ENCODE assay signal across 20 cellular contexts in genomic region chr18:44409071-44409470, GRCh38.
DNase-seq lines count a peak whose midpoint lies in the region; ATAC-seq and TF ChIP-seq lines count a peak whose summit lies in the region.
"Had no signal": no experiment of that assay in that cellular context is flagged by ENCODE, and none has a peak within 500 bp of the region (broad histone marks: within the 10 kb centered on the region; RNA-seq: fewer than 3 reads in every experiment).

No MANE protein-coding gene starts in this region.

- no peak overlapping the region for H2BK12ac ChIP-seq in trophoblast cell (ENCODE audit: low read length)

- no peak overlapping the region for H3K4me3 ChIP-seq in MM.1S (ENCODE audit: low read length)
- no peak overlapping the region for H3K4me3 ChIP-seq in RWPE2 (ENCODE audit: severe bottlenecking)
- H3K4me3 ChIP-seq in trophoblast cell (ENCODE audit: low read depth, low read length): no peak overlapping the region
- no peak overlapping the region for H3K4me3 ChIP-seq in testis
- H3K4me3 ChIP-seq: BLaER1, GM12878 had no signal

- H2AK5ac ChIP-seq in trophoblast cell (ENCODE audit: low read length): no peak overlapping the region

- H3K36me3 ChIP-seq in MM.1S (replicated peaks; ENCODE audit: insufficient read depth, low read length) (no peaks in the 10 kb centered on the region), RWPE2 (ENCODE audit: low read depth) (no peaks in the 10 kb centered on the region), trophoblast cell (ENCODE audit: control insufficient read depth in 1 of 2, insufficient read depth in 2 of 2, low read length in 2 of 2) (no peaks in the 10 kb centered on the region), testis (ENCODE audit: low read depth, missing control alignments) (no peaks in the 10 kb centered on the region)
- H3K36me3 ChIP-seq: BLaER1 had no signal

- intact Hi-C loops in testis (cut with DNase I; ENCODE audit: low total_unique reads): no loop called here
- intact Hi-C loops in natural killer cell (cut with micrococcal nuclease): no loop called here

- no peak overlapping the region for H3K14ac ChIP-seq in trophoblast cell (ENCODE audit: low read length)

- no peak overlapping the region for H3K23ac ChIP-seq in trophoblast cell (ENCODE audit: low read length)

- H3K9ac ChIP-seq in MM.1S (ENCODE audit: low read length) (no peak overlapping the region), trophoblast cell (ENCODE audit: low read length) (no peak overlapping the region)
- H3K9ac ChIP-seq: BLaER1 had no signal

- H3K18ac ChIP-seq in trophoblast cell (ENCODE audit: low read length): no peak overlapping the region

- peak overlapping the region; percentile 17; the same call in 1 of the 2 replicates for H3K4me2 ChIP-seq in MM.1S (ENCODE audit: low read depth, low read length)
- H3K4me2 ChIP-seq in trophoblast cell (ENCODE audit: low read length): no peak overlapping the region
- H3K4me2 ChIP-seq: BLaER1 had no signal

- H4K12ac ChIP-seq in trophoblast cell (ENCODE audit: low read depth, low read length): no peak overlapping the region

- no peaks in the 10 kb centered on the region for H3K4me1 ChIP-seq in MM.1S (ENCODE audit: low read length)
- peaks cover 11% of the 10 kb centered on the region for H3K4me1 ChIP-seq in RWPE2 (ENCODE audit: insufficient read depth, poor library complexity, severe bottlenecking)
- H3K4me1 ChIP-seq in foreskin keratinocyte: peaks cover 8% of the 10 kb centered on the region
- H3K4me1 ChIP-seq in trophoblast cell (ENCODE audit: control insufficient read depth in 1 of 2, insufficient read depth in 2 of 2, low read length in 2 of 2): peaks cover 4% of the 10 kb centered on the region in 2 experiments
- no peaks in the 10 kb centered on the region for H3K4me1 ChIP-seq in testis
- H3K4me1 ChIP-seq: BLaER1 had no signal

- no peaks in the 10 kb centered on the region for H3F3A ChIP-seq in MM.1S (ENCODE audit: insufficient read depth, low read length)

- no peak overlapping the region for H4K91ac ChIP-seq in trophoblast cell (ENCODE audit: low read depth, low read length)

- no peaks in the 10 kb centered on the region for H3K79me1 ChIP-seq in trophoblast cell (ENCODE audit: low read length)

- no peaks in the 10 kb centered on the region for H3K36me3 Mint-ChIP-seq in natural killer cell
- H3K36me3 Mint-ChIP-seq: CD8-positive, alpha-beta memory T cell had no signal

- H3K79me2 ChIP-seq in MM.1S (ENCODE audit: low read length) (no peaks in the 10 kb centered on the region), trophoblast cell (ENCODE audit: control insufficient read depth, insufficient read depth, low read length, poor library complexity) (no peaks in the 10 kb centered on the region)

- TF ChIP-seq CTCF in MM.1S (IDR thresholded peaks at IDR 0.05; ENCODE audit: low read length) (no peak), RWPE2 (IDR thresholded peaks at IDR 0.05; ENCODE audit: poor library complexity, severe bottlenecking) (no peak), foreskin keratinocyte (conservative IDR thresholded peaks at IDR 0.05) (no peak), testis (IDR thresholded peaks at IDR 0.05) (no peak), natural killer cell (IDR thresholded peaks at IDR 0.05) (no peak)

- H3K27ac Mint-ChIP-seq in natural killer cell: no peak overlapping the region
- H3K27ac Mint-ChIP-seq: CD8-positive, alpha-beta memory T cell had no signal

- H3K27ac ChIP-seq in MM.1S (ENCODE audit: low read length) (no peak overlapping the region), RWPE2 (ENCODE audit: poor library complexity, severe bottlenecking) (peak overlapping the region; percentile 22), foreskin keratinocyte (no peak overlapping the region), trophoblast cell (ENCODE audit: low read depth, low read length) (no peak overlapping the region), testis (no peak overlapping the region)
- H3K27ac ChIP-seq: BLaER1 had no signal

- H4K20me1 ChIP-seq in MM.1S (ENCODE audit: insufficient read depth, low read length): no peaks in the 10 kb centered on the region
- H4K20me1 ChIP-seq: BLaER1 had no signal

- peaks cover 0 to 3% of the 10 kb centered on the region in 2 donors for H3K9me3 Mint-ChIP-seq in natural killer cell

- H3K9me2 ChIP-seq in MM.1S (replicated peaks; ENCODE audit: insufficient read depth, low read length): no peaks in the 10 kb centered on the region

- no peak overlapping the region for H3K4ac ChIP-seq in trophoblast cell (ENCODE audit: low read depth, low read length)

- 0 out of 3 replicates have a peak, but pooled peaks have one; percentile 12 for ATAC-seq in RWPE2 (ENCODE audit: low read depth)
- peak; percentile 33 for ATAC-seq in foreskin keratinocyte
- ATAC-seq in GM21825 (IDR thresholded peaks at IDR 0.05; ENCODE audit: unreplicated experiment): no peak
- no peak for ATAC-seq in natural killer cell
- ATAC-seq: GM12878 had no signal

- H3K27me3 Mint-ChIP-seq in natural killer cell (ENCODE audit: low read depth in 2 of 2): no peaks in the 10 kb centered on the region
- H3K27me3 Mint-ChIP-seq: CD8-positive, alpha-beta memory T cell had no signal

- H3K9me3 ChIP-seq in MM.1S (replicated peaks; ENCODE audit: insufficient read depth, low read length) (no peaks in the 10 kb centered on the region), RWPE2 (ENCODE audit: severe bottlenecking) (peaks cover 6% of the 10 kb centered on the region), trophoblast cell (ENCODE audit: insufficient read depth, low read depth, low read length) (no peaks in the 10 kb centered on the region), testis (no peaks in the 10 kb centered on the region)
- H3K9me3 ChIP-seq: BLaER1 had no signal

- H2BK120ac ChIP-seq in trophoblast cell (ENCODE audit: insufficient read depth, low read length, poor library complexity): no peak overlapping the region

- H2AFZ ChIP-seq in MM.1S (ENCODE audit: low read length): peak overlapping the region; percentile 14; the same call in 1 of the 2 replicates
- no peak overlapping the region for H2AFZ ChIP-seq in trophoblast cell (ENCODE audit: insufficient read depth, low read length, poor library complexity)

- H2BK5ac ChIP-seq in trophoblast cell (ENCODE audit: low read depth, low read length, poor library complexity): no peak overlapping the region

- TF ChIP-seq POLR2A in testis (IDR thresholded peaks at IDR 0.05): no peak

- DNase-seq in MM.1S (no peak), RWPE2 (ENCODE audit: low spot score) (no peak), foreskin keratinocyte (no peak), trophoblast cell (peak; percentile 77 to 92), testis (no peak), natural killer cell (no peak)
- DNase-seq: ACHN; AML-193; CD8-positive, alpha-beta memory T cell; COR-L47; DMS 273 treated with DMSO at 0.1 percent for 48 hours; DMS53; DND-41; EL; GOT3; H7; KG1 had no signal

- H3K27me3 ChIP-seq in MM.1S (replicated peaks; ENCODE audit: insufficient read depth, low read length) (no peaks in the 10 kb centered on the region), RWPE2 (ENCODE audit: insufficient read depth, poor library complexity, severe bottlenecking) (no peaks in the 10 kb centered on the region), foreskin keratinocyte (no peaks in the 10 kb centered on the region), trophoblast cell (ENCODE audit: insufficient read depth, low read length) (no peaks in the 10 kb centered on the region), testis (no peaks in the 10 kb centered on the region)
- H3K27me3 ChIP-seq: BLaER1 had no signal

- no peak overlapping the region for H4K8ac ChIP-seq in trophoblast cell (ENCODE audit: low read depth, low read length)

- no peaks in the 10 kb centered on the region for H3K4me1 Mint-ChIP-seq in natural killer cell
- H3K4me1 Mint-ChIP-seq: CD8-positive, alpha-beta memory T cell had no signal

- no peak overlapping the region for H3K4me3 Mint-ChIP-seq in natural killer cell
- H3K4me3 Mint-ChIP-seq: CD8-positive, alpha-beta memory T cell had no signal

Comparison
In these comparisons a context has a peak if more than half of its experiments do, and no peak if none do; other contexts are left out.
1. DNase-seq: peak in trophoblast cell (2 of 2); none in MM.1S (single experiment), RWPE2 (single experiment), foreskin keratinocyte (0 of 2), testis (single experiment) and natural killer cell (single experiment).
2. ATAC-seq: peak in RWPE2 (single experiment) and foreskin keratinocyte (single experiment); none in GM21825 (single experiment) and natural killer cell (0 of 3).